Comparison of ENCODE assay signal across 10 cellular contexts in genomic region chr19:44752123-44752815, GRCh38. TPM values are rescaled to one million over a fixed set of nuclear protein-coding genes. Genes with fewer than 3 reads are reported as not detected.
DNase-seq lines count a peak whose midpoint lies in the region; ATAC-seq and TF ChIP-seq lines count a peak whose summit lies in the region.
"Had no signal": no experiment of that assay in that cellular context is flagged by ENCODE, and none has a peak within 500 bp of the region (broad histone marks: within the 10 kb centered on the region; RNA-seq: fewer than 3 reads in every experiment).

No MANE protein-coding gene starts in this region.

- H3K4me1 ChIP-seq in heart left ventricle, result peaks cover 25 to 89% (median 66%) of the 10 kb centered on the region in 12 donors
- H3K4me1 ChIP-seq in adrenal gland (replicated peaks in 1 of 2), result peaks cover 56 to 72% of the 10 kb centered on the region in 2 donors
- H3K4me1 ChIP-seq in upper lobe of left lung, result peaks cover 60 to 93% (median 74%) of the 10 kb centered on the region in 4 donors

- H3K4me3 ChIP-seq in heart left ventricle, result peak overlapping the region in 11 of 12 donors; percentile 26 to 96 (median 55)
- H3K4me3 ChIP-seq in adrenal gland, result peak overlapping the region in 1 of 4 donors; percentile 48
- H3K4me3 ChIP-seq in upper lobe of left lung, result peak overlapping the region; percentile 5 to 75 (median 45)

- H3K27me3 ChIP-seq in heart left ventricle (no peaks in the 10 kb centered on the region), adrenal gland (no peaks in the 10 kb centered on the region), upper lobe of left lung (no peaks in the 10 kb centered on the region)

- TF ChIP-seq POLR2A in heart left ventricle (IDR thresholded peaks at IDR 0.05) (no peak), adrenal gland (IDR thresholded peaks at IDR 0.05) (no peak), upper lobe of left lung (IDR thresholded peaks at IDR 0.05) (no peak)

- peak overlapping the region in 10 of 12 donors; percentile 86 to 100 (median 95) for H3K27ac ChIP-seq in heart left ventricle
- peak overlapping the region; percentile 70 to 96 (median 80) for H3K27ac ChIP-seq in adrenal gland
- H3K27ac ChIP-seq in upper lobe of left lung, result peak overlapping the region; percentile 95 to 98 (median 96)

- H3K27me3 Mint-ChIP-seq in mesothelial cell of epicardium (ENCODE audit: low read depth), result peaks cover 26% of the 10 kb centered on the region

- no peak for TF ChIP-seq CTCF in heart left ventricle (IDR thresholded peaks at IDR 0.05)
- no peak for TF ChIP-seq CTCF in adrenal gland (IDR thresholded peaks at IDR 0.05)
- no peak for TF ChIP-seq CTCF in mesothelial cell of epicardium (IDR thresholded peaks at IDR 0.05; ENCODE audit: unreplicated experiment)
- no peak for TF ChIP-seq CTCF in upper lobe of left lung (IDR thresholded peaks at IDR 0.05)

- DNase-seq in heart left ventricle (no peak), Right ventricle myocardium inferior (ENCODE audit: missing footprints) (no peak), adrenal gland (no peak), mesothelial cell of epicardium (ENCODE audit: low spot score in 2 of 2, unreplicated experiment in 2 of 2) (no peak), upper lobe of left lung (no peak), GF-D8 (lab: John Stamatoyannopoulos, UW) (no peak)
- DNase-seq: effector CD4-positive, alpha-beta T cell had no signal

- WGBS in heart left ventricle, 4 donors, result 70 to 76% (median 70%) methylated on average over 8 of the region's 8 CpGs
- 69 to 77% (median 71%) methylated on average over 8 of the region's 8 CpGs for WGBS in adrenal gland, 4 donors
- 59 to 60% methylated on average over 8 of the region's 8 CpGs for WGBS in upper lobe of left lung, 2 donors

- H3K9me3 ChIP-seq in heart left ventricle (no peaks in the 10 kb centered on the region), adrenal gland (replicated peaks in 1 of 3) (no peaks in the 10 kb centered on the region), upper lobe of left lung (no peaks in the 10 kb centered on the region)

- no peak overlapping the region for H3K4me3 Mint-ChIP-seq in mesothelial cell of epicardium

- ATAC-seq in heart left ventricle, result no peak
- ATAC-seq in Right ventricle myocardium inferior, result no peak
- ATAC-seq in upper lobe of left lung (ENCODE audit: low FRiP score in 2 of 2), result no peak
- ATAC-seq in HG03432 (IDR thresholded peaks at IDR 0.05; ENCODE audit: unreplicated experiment), result no peak
- ATAC-seq in HG02840 (IDR thresholded peaks at IDR 0.05; ENCODE audit: low FRiP score, unreplicated experiment), result no peak

- H3K36me3 Mint-ChIP-seq in mesothelial cell of epicardium, result peaks cover 6% of the 10 kb centered on the region

- H3K27ac Mint-ChIP-seq in mesothelial cell of epicardium, result peak overlapping the region; percentile 64

- intact Hi-C loops in heart left ventricle (cut with DNase I), result no loop called here
- intact Hi-C loops in Right ventricle myocardium inferior (cut with DNase I), result no loop called here
- intact Hi-C loops in adrenal gland (cut with DNase I), result no loop called here

- H3K36me3 ChIP-seq in heart left ventricle (peaks cover 4 to 61% (median 21%) of the 10 kb centered on the region in 9 donors), adrenal gland (replicated peaks in 1 of 2) (peaks cover 0 to 46% of the 10 kb centered on the region in 2 donors), upper lobe of left lung (peaks cover 5 to 45% (median 19%) of the 10 kb centered on the region in 4 donors)

- H3K4me1 Mint-ChIP-seq in mesothelial cell of epicardium, result peaks cover 47% of the 10 kb centered on the region

- TF ChIP-seq EP300 in upper lobe of left lung (IDR thresholded peaks at IDR 0.05), result no peak

- H3K9me3 Mint-ChIP-seq in mesothelial cell of epicardium, result no peaks in the 10 kb centered on the region

RNA-seq across cellular contexts. Expression of gene BCL3, which starts 3.8 kb away (rescaled TPM):
- total RNA-seq in heart left ventricle, result 10 to 100 TPM; 11.7 to 90.5 (median 22.9) TPM
- 10 to 100 TPM; 18.6 to 18.9 TPM for polyA plus RNA-seq in heart left ventricle
- 18.3 TPM for total RNA-seq in Right ventricle myocardium inferior
- total RNA-seq in adrenal gland, result 10 to 100 TPM; 32.3 to 85.1 (median 52.1) TPM
- polyA plus RNA-seq in adrenal gland, result 100 to 1,000 TPM in 1 of 3 donors, 10 to 100 TPM in 2; 10.2 to 120 (median 45.9) TPM
- total RNA-seq in mesothelial cell of epicardium, result 14.9 to 21.5 TPM (median 20.1 TPM) in 3 replicates
- total RNA-seq in upper lobe of left lung, result 100 to 1,000 TPM in 2 of 6 donors, 10 to 100 TPM in 4; 31.1 to 114 (median 71.6) TPM

RNA-seq across cellular contexts. Expression of gene CBLC, which starts 25.4 kb away (rescaled TPM):
- total RNA-seq in heart left ventricle (not detected), Right ventricle myocardium inferior (not detected), adrenal gland (under 1 TPM in 1 of 8 donors, not detected in 7; 0.14 TPM), mesothelial cell of epicardium (8.5 to 10.8 TPM (median 8.8 TPM) in 3 replicates), upper lobe of left lung (10 to 100 TPM in 1 of 6 donors, 1 to 10 TPM in 5; 2.9 to 10.5 (median 4.5) TPM)
- polyA plus RNA-seq in heart left ventricle (under 1 TPM in 1 of 2 donors, not detected in 1; 0.04 TPM), adrenal gland (under 1 TPM in 1 of 3 donors, not detected in 2; 0.13 TPM)
- total RNA-seq: myocyte had no signal

RNA-seq across cellular contexts. Expression of gene CEACAM16, which starts 53.3 kb away (rescaled TPM):
- total RNA-seq in heart left ventricle, result not detected
- not detected for polyA plus RNA-seq in heart left ventricle
- total RNA-seq in Right ventricle myocardium inferior, result not detected
- total RNA-seq in adrenal gland, result under 1 TPM in 3 of 8 donors, not detected in 5; 0.27 to 0.69 (median 0.30) TPM
- 1 to 10 TPM in 1 of 3 donors, under 1 TPM in 1, not detected in 1; 0.57 to 1.4 TPM for polyA plus RNA-seq in adrenal gland
- total RNA-seq in mesothelial cell of epicardium, result not detected in 3 replicates
- not detected for total RNA-seq in upper lobe of left lung

RNA-seq across cellular contexts. Expression of gene BCAM, which starts 56.6 kb away (rescaled TPM):
- total RNA-seq in heart left ventricle (100 to 1,000 TPM in 4 of 9 donors, 10 to 100 TPM in 5; 50.9 to 160 (median 94.3) TPM), Right ventricle myocardium inferior (91.9 TPM), adrenal gland (10 to 100 TPM; 18.6 to 81.1 (median 44.7) TPM), mesothelial cell of epicardium (346 to 378 TPM (median 355 TPM) in 3 replicates), upper lobe of left lung (100 to 1,000 TPM; 246 to 557 (median 274) TPM)
- polyA plus RNA-seq in heart left ventricle (100 to 1,000 TPM in 1 of 2 donors, 10 to 100 TPM in 1; 55.3 to 126 TPM), adrenal gland (10 to 100 TPM in 2 of 3 donors, 1 to 10 TPM in 1; 5.1 to 68.4 (median 55.1) TPM)
